ENCODE assay signal across 8 cellular contexts in the genomic region with DNA sequence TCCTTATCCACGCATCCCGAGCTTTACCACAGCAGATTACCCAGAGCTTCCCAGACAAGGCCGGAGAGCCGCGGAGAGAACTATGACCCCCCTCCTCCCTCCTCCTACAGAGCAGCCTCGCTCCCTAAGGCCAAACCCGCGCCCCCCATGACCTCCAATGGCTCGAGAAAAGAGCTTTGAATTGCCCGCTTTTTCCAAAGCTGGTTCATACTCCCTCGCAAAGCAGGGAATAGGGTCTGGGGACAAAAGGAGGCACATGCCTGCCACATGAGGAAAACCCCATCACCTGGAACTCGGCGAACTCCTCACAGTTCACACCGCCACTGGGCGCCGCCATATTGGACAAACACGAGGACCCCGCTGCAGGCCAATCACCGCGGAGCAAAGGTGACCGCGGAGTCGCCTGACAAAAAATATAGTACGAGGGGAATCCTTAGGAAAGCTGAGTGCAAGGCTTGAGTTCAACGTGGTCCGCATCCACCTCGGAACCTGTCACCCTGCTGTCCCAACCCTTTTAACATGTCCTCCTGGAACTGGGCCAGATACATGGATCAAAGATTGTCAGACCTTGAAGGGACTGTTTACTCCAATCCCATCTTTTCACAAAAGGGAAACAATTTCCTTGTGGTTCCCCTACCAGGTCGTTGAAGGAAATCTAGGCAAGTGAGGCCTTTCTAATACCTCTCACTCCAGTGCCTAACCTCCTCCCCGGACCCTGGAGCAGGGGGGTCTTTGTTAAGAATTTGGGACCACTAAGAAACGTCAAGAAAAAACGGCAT. TPM values are rescaled to one million over a fixed set of nuclear protein-coding genes. Genes with fewer than 3 reads are reported as not detected.
DNase-seq lines count a peak whose midpoint lies in the region; ATAC-seq, FAIRE-seq and TF ChIP-seq lines count a peak whose summit lies in the region.

MIX23 (minus strand) TSS at position 344 of the 779 bp plus-strand sequence; CDS start at position 337, 7 bp downstream.

- ATAC-seq in HG02588 (IDR thresholded peaks at IDR 0.05; ENCODE audit: unreplicated experiment) (peak; percentile 37), Right ventricle myocardium inferior (peak; percentile 87), pancreas (peak; percentile 78 to 88 (median 83))

- H3K36me3 ChIP-seq in pancreas, result no peaks in the 10 kb centered on the region
- H3K36me3 ChIP-seq in thyroid gland, result no peaks in the 10 kb centered on the region

- WGBS in pancreas, 2 donors, result 0% methylated on average over 29 to 31 of the region's 31 CpGs
- 0% methylated on average over 12 to 31 of the region's 31 CpGs for WGBS in thyroid gland, 2 donors

- H3K4me1 ChIP-seq in pancreas (peaks cover 7 to 14% (median 13%) of the 10 kb centered on the region in 3 donors), thyroid gland (peaks cover 4 to 7% of the 10 kb centered on the region in 2 donors)

- H3K9me3 ChIP-seq in pancreas (no peaks in the 10 kb centered on the region), thyroid gland (no peaks in the 10 kb centered on the region)

- TF ChIP-seq CTCF in pancreas (IDR thresholded peaks at IDR 0.05) (no peak), thyroid gland (IDR thresholded peaks at IDR 0.05) (no peak)

- FAIRE-seq in pancreas (lab: Jason Lieb, UNC), result no peak

- intact Hi-C loops in Right ventricle myocardium inferior (cut with DNase I), result no loop called here
- intact Hi-C loops in pancreas (cut with DNase I), result no loop called here
- intact Hi-C loops in thyroid gland (cut with DNase I), result loop anchor here (10.0 kb wide), 1 partner anchor 292 kb away; no protein-coding TSS in a partner anchor

- peak within 1 kb of the TSS; percentile 69 to 82 (median 74) for H3K4me3 ChIP-seq in pancreas
- H3K4me3 ChIP-seq in thyroid gland (replicated peaks in 1 of 3), result peak within 1 kb of the TSS; percentile 57 to 69 (median 60)

- DNase-seq in G401 (ENCODE audit: low spot score) (peak; percentile 92), NCI-H1436 (lab: John Stamatoyannopoulos, UW) (peak; percentile 89), SW480 (ENCODE audit: low spot score) (peak; percentile 90), Right ventricle myocardium inferior (ENCODE audit: missing footprints) (peak; percentile 95), pancreas (peak; percentile 78 to 91 (median 84)), thyroid gland (peak; percentile 81 to 87)
- peak; percentile 65 for DNase-seq in activated naive CD8-positive, alpha-beta T cell treated with anti-CD3 and anti-CD28 coated beads, Interleukin-2, amount 50 U/mL, for 16 hours (ENCODE audit: low read depth, low spot score)

- H3K27me3 ChIP-seq in pancreas, result no peaks in the 10 kb centered on the region
- no peaks in the 10 kb centered on the region for H3K27me3 ChIP-seq in thyroid gland

- peak in 1 of 2 donors; percentile 70 for TF ChIP-seq POLR2A in thyroid gland (IDR thresholded peaks at IDR 0.05)

- peak within 1 kb of the TSS; percentile 74 to 96 (median 92) for H3K27ac ChIP-seq in pancreas
- H3K27ac ChIP-seq in thyroid gland, result peak within 1 kb of the TSS; percentile 84 to 91 (median 86)

- in situ Hi-C loops in G401 (cut with HindIII; ENCODE audit: low sequenced_read_pairs), result no loop called here

RNA-seq across cellular contexts. Expression of gene MIX23, which starts in this region (rescaled TPM):
- total RNA-seq in G401 (2014; rRNA removed; shearing (Covaris generic)), result 72.6 and 93.7 TPM in 2 replicates
- total RNA-seq in Right ventricle myocardium inferior, result 25.6 TPM
- total RNA-seq in pancreas, result 10 to 100 TPM in 5 of 6 donors, 1 to 10 TPM in 1; 9.3 to 15.2 (median 13.1) TPM
- polyA plus RNA-seq in pancreas, result 10 to 100 TPM; 28.5 to 28.6 TPM
- total RNA-seq in thyroid gland, result 10 to 100 TPM; 20.6 to 25.1 (median 23.3) TPM

Comparison
In these comparisons a context has a peak if more than half of its experiments do, and no peak if none do; other contexts are left out.
1. Peak in every context shown above with its lines: DNase-seq, ATAC-seq, H3K4me3 ChIP-seq and H3K27ac ChIP-seq.
2. ATAC-seq: peak in every context shown above with its lines; median percentile 87 in Right ventricle myocardium inferior; 83 in pancreas; 37 in HG02588.